2 cellular contexts compared by ENCODE assay signal in genomic region chr17:19746517-19746916, GRCh38.
TF ChIP-seq lines count a peak whose summit lies in the region.

No MANE protein-coding gene starts in this region.

TF ChIP-seq in A549, 52 proteins besides CTCF, POLR2A, EP300 and RAD21 (continued from another document and continues in another):
- TF ChIP-seq REST (IDR thresholded peaks at IDR 0.05), result no peak
- peak; percentile 41 for TF ChIP-seq POLR2AphosphoS2 (conservative IDR thresholded peaks at IDR 0.05; ENCODE audit: low read length)
- no peak for TF ChIP-seq HMGXB4 (CRISPR knock-in tag; IDR thresholded peaks at IDR 0.05; ENCODE audit: borderline replicate concordance)
- TF ChIP-seq NR3C1 (IDR thresholded peaks at IDR 0.05), result no peak
- TF ChIP-seq ZSCAN20 (CRISPR knock-in tag; IDR thresholded peaks at IDR 0.05), result no peak
- no peak for TF ChIP-seq MAFK (IDR thresholded peaks at IDR 0.05; ENCODE audit: partially characterized antibody)
- no peak for TF ChIP-seq SREBF2 (IDR thresholded peaks at IDR 0.05)
- no peak for TF ChIP-seq HDAC2 (IDR thresholded peaks at IDR 0.05)
- TF ChIP-seq CBX2 (IDR thresholded peaks at IDR 0.05; ENCODE audit: borderline replicate concordance, low read depth), result no peak
- peak; percentile 85; the same call in 1 of the 2 replicates for TF ChIP-seq TP53 (CRISPR knock-in tag; IDR thresholded peaks at IDR 0.05)
- 0 out of 2 replicates have a peak, but pooled peaks have one; percentile 43 for TF ChIP-seq FOSB (CRISPR knock-in tag; IDR thresholded peaks at IDR 0.05)
- TF ChIP-seq CEBPB (IDR thresholded peaks at IDR 0.05), result peak in 1 of 2 experiments; percentile 73; a peak in 1 of 4 replicates
- no peak; a peak in 1 of 5 replicates for TF ChIP-seq JUN (IDR thresholded peaks at IDR 0.05)
- peak; percentile 52; the same call in 1 of the 2 replicates for TF ChIP-seq ATOH8 (CRISPR knock-in tag; IDR thresholded peaks at IDR 0.05; ENCODE audit: low read depth)
- TF ChIP-seq ELK1 (IDR thresholded peaks at IDR 0.05; ENCODE audit: low read depth, low read length), result no peak
- TF ChIP-seq NPAS2 (CRISPR knock-in tag; IDR thresholded peaks at IDR 0.05; ENCODE audit: borderline replicate concordance), result 0 out of 2 replicates have a peak, but pooled peaks have one; percentile 31
- TF ChIP-seq MAX (IDR thresholded peaks at IDR 0.05), result 0 out of 2 replicates have a peak, but pooled peaks have one; percentile 33
- no peak for TF ChIP-seq FOSL2 (IDR thresholded peaks at IDR 0.05)
- no peak; the same call in none of the 2 replicates for TF ChIP-seq FOSL2 (CRISPR knock-in tag; IDR thresholded peaks at IDR 0.05)
- TF ChIP-seq KDM1A (IDR thresholded peaks at IDR 0.05; ENCODE audit: low read depth), result no peak
- no peak for TF ChIP-seq RNF2 (IDR thresholded peaks at IDR 0.05; ENCODE audit: borderline replicate concordance, low read depth)
- TF ChIP-seq EHF (CRISPR knock-in tag; IDR thresholded peaks at IDR 0.05), result no peak; the same call in 1 of the 2 replicates
- no peak for TF ChIP-seq SMC3 (IDR thresholded peaks at IDR 0.05)
- TF ChIP-seq ZC3H11A (IDR thresholded peaks at IDR 0.05), result no peak
- TF ChIP-seq HOXA7 (CRISPR knock-in tag; IDR thresholded peaks at IDR 0.05), result peak; percentile 65
- TF ChIP-seq JUNB (IDR thresholded peaks at IDR 0.05), result no peak
- TF ChIP-seq RFX5 (IDR thresholded peaks at IDR 0.05), result no peak
- TF ChIP-seq FOXS1 (CRISPR knock-in tag; IDR thresholded peaks at IDR 0.05), result no peak
- peak; percentile 78 for TF ChIP-seq RARB (CRISPR knock-in tag; IDR thresholded peaks at IDR 0.05)
- peak; percentile 25; the same call in 1 of the 2 replicates for TF ChIP-seq TFCP2L1 (CRISPR knock-in tag; IDR thresholded peaks at IDR 0.05)
- TF ChIP-seq EHMT2 (IDR thresholded peaks at IDR 0.05; ENCODE audit: low read depth), result no peak
- TF ChIP-seq NFE2L2 (conservative IDR thresholded peaks at IDR 0.05; ENCODE audit: low read length), result no peak

TF ChIP-seq in GM23338, 12 proteins besides CTCF, POLR2A, EP300 and RAD21 (continued from another document):
- TF ChIP-seq REST (IDR thresholded peaks at IDR 0.05; ENCODE audit: unreplicated experiment) (no peak), ZNF114 (CRISPR knock-in tag; IDR thresholded peaks at IDR 0.05) (no peak), ZNF462 (CRISPR knock-in tag; IDR thresholded peaks at IDR 0.05) (no peak), EZH2 (IDR thresholded peaks at IDR 0.05; ENCODE audit: low read depth, unreplicated experiment) (no peak), POLR2AphosphoS5 (IDR thresholded peaks at IDR 0.05; ENCODE audit: low read depth) (no peak), JUNB (IDR thresholded peaks at IDR 0.05; ENCODE audit: unreplicated experiment) (no peak), STAT1 (IDR thresholded peaks at IDR 0.05; ENCODE audit: unreplicated experiment) (no peak), ETS1 (IDR thresholded peaks at IDR 0.05) (no peak)
TF ChIP-seq in GM23338: peak in this region for 0.
